In the genomic region with DNA sequence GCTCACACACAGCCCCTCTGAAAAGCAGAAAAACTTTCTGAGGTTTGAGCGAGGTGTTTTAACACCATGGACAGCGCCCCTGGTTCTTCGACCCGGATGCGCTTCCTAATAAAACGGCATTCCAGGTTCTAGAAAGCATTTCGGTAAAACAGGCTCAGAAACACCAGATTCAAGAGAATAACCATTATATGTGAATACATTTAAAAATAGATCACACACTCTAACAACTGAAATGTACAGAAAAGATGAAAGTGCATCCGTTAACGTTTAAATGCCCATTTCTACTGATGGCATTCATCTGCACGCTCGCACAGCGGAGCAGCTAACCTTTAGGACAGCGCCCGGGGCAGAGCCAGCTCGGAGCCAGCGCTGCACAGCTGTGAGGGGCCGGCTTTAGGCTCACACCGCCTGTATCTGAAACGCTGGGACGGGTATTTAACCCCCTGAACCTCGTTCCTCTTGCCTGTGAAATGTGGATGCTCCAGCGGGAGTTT, we compare ENCODE assay signal across 1 cellular context.
TF ChIP-seq lines count a peak whose summit lies in the region.

No MANE protein-coding gene starts in this region.

TF ChIP-seq in GM12878, 131 proteins besides CTCF, POLR2A, EP300 and RAD21:
- TF ChIP-seq NR2C1 (IDR thresholded peaks at IDR 0.05) (peak; percentile 53; the same call in 1 of the 2 replicates), GABPA (IDR thresholded peaks at IDR 0.05; ENCODE audit: low read depth) (0 out of 2 replicates have a peak, but pooled peaks have one; percentile 39), SMARCA5 (IDR thresholded peaks at IDR 0.05) (no peak), FOXM1 (IDR thresholded peaks at IDR 0.05; ENCODE audit: low read depth, low read length) (no peak), RUNX3 (IDR thresholded peaks at IDR 0.05; ENCODE audit: low read length) (0 out of 2 replicates have a peak, but pooled peaks have one; percentile 14), MEF2A (IDR thresholded peaks at IDR 0.05; ENCODE audit: insufficient read depth, low read depth, low read length) (no peak), BMI1 (IDR thresholded peaks at IDR 0.05; ENCODE audit: borderline replicate concordance) (no peak), CHD4 (IDR thresholded peaks at IDR 0.05) (no peak)
- TF ChIP-seq, protein P1, sequence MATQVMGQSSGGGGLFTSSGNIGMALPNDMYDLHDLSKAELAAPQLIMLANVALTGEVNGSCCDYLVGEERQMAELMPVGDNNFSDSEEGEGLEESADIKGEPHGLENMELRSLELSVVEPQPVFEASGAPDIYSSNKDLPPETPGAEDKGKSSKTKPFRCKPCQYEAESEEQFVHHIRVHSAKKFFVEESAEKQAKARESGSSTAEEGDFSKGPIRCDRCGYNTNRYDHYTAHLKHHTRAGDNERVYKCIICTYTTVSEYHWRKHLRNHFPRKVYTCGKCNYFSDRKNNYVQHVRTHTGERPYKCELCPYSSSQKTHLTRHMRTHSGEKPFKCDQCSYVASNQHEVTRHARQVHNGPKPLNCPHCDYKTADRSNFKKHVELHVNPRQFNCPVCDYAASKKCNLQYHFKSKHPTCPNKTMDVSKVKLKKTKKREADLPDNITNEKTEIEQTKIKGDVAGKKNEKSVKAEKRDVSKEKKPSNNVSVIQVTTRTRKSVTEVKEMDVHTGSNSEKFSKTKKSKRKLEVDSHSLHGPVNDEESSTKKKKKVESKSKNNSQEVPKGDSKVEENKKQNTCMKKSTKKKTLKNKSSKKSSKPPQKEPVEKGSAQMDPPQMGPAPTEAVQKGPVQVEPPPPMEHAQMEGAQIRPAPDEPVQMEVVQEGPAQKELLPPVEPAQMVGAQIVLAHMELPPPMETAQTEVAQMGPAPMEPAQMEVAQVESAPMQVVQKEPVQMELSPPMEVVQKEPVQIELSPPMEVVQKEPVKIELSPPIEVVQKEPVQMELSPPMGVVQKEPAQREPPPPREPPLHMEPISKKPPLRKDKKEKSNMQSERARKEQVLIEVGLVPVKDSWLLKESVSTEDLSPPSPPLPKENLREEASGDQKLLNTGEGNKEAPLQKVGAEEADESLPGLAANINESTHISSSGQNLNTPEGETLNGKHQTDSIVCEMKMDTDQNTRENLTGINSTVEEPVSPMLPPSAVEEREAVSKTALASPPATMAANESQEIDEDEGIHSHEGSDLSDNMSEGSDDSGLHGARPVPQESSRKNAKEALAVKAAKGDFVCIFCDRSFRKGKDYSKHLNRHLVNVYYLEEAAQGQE (IDR thresholded peaks at IDR 0.05; ENCODE audit: low read depth, low read length) = peak; percentile 92
